In genomic region chr13:40609972-40610726, GRCh38 we compare ENCODE assay signal across 1 cellular context.
TF ChIP-seq lines count a peak whose summit lies in the region.

No MANE protein-coding gene starts in this region.

TF ChIP-seq in GM23338, 12 proteins besides CTCF, POLR2A, EP300 and RAD21 (continued from another document):
- no peak for TF ChIP-seq ZNF462 (CRISPR knock-in tag; IDR thresholded peaks at IDR 0.05)
- TF ChIP-seq EZH2 (IDR thresholded peaks at IDR 0.05; ENCODE audit: low read depth, unreplicated experiment) = no peak
- TF ChIP-seq ZNF114 (CRISPR knock-in tag; IDR thresholded peaks at IDR 0.05) = no peak
- TF ChIP-seq ZNF331 (CRISPR knock-in tag; IDR thresholded peaks at IDR 0.05; ENCODE audit: low read depth) = no peak
- no peak for TF ChIP-seq CREB1 (CRISPR knock-in tag; IDR thresholded peaks at IDR 0.05; ENCODE audit: low read depth)
- no peak for TF ChIP-seq EZH2phosphoT487 (IDR thresholded peaks at IDR 0.05; ENCODE audit: unreplicated experiment)
